ENCODE assay signal across 12 cellular contexts in genomic region chr10:96138102-96138501, GRCh38. TPM values are rescaled to one million over a fixed set of nuclear protein-coding genes. Genes with fewer than 3 reads are reported as not detected.
DNase-seq lines count a peak whose midpoint lies in the region; ATAC-seq and TF ChIP-seq lines count a peak whose summit lies in the region.
"Had no signal": no experiment of that assay in that cellular context is flagged by ENCODE, and none has a peak within 500 bp of the region (broad histone marks: within the 10 kb centered on the region; RNA-seq: fewer than 3 reads in every experiment).

No MANE protein-coding gene starts in this region.

- H3K27me3 ChIP-seq in SJCRH30 = no peaks in the 10 kb centered on the region
- H3K27me3 ChIP-seq in WERI-Rb-1 (ENCODE audit: insufficient read depth, low read depth, severe bottlenecking) = no peaks in the 10 kb centered on the region

- H3K4me1 Mint-ChIP-seq in activated CD8-positive, alpha-beta T cell treated with anti-CD3 and anti-CD28 coated beads for 36 hours (ENCODE audit: low read depth) = peaks cover 19% of the 10 kb centered on the region

- peak; percentile 95 for ATAC-seq in GM18520 (IDR thresholded peaks at IDR 0.05; ENCODE audit: unreplicated experiment)
- ATAC-seq in GM21360 (IDR thresholded peaks at IDR 0.05; ENCODE audit: unreplicated experiment) = peak; percentile 94
- ATAC-seq in HG03039 (IDR thresholded peaks at IDR 0.05; ENCODE audit: unreplicated experiment) = peak; percentile 92
- peak; percentile 95 for ATAC-seq in activated CD8-positive, alpha-beta T cell treated with anti-CD3 and anti-CD28 coated beads for 36 hours
- no peak for ATAC-seq in left lobe of liver

- no peaks in the 10 kb centered on the region for H3K9me3 Mint-ChIP-seq in activated CD8-positive, alpha-beta T cell treated with anti-CD3 and anti-CD28 coated beads for 36 hours

- no peaks in the 10 kb centered on the region for H3K4me1 ChIP-seq in SJCRH30
- H3K4me1 ChIP-seq: left ventricle myocardium inferior, parathyroid adenoma had no signal

- no peak for TF ChIP-seq CTCF in activated CD8-positive, alpha-beta T cell treated with anti-CD3 and anti-CD28 coated beads for 36 hours (IDR thresholded peaks at IDR 0.05)
- TF ChIP-seq CTCF in WERI-Rb-1 (IDR thresholded peaks at IDR 0.05; ENCODE audit: low read depth, low read length) = no peak

- H3K4me3 ChIP-seq in SJCRH30 (no peak overlapping the region), WERI-Rb-1 (ENCODE audit: low read depth, low read length) (no peak overlapping the region)
- H3K4me3 ChIP-seq: left ventricle myocardium inferior, SK-N-MC had no signal

- H3K36me3 ChIP-seq in SJCRH30 (peaks cover 3% of the 10 kb centered on the region; the same call in 1 of the 2 replicates), WERI-Rb-1 (peaks cover 41% of the 10 kb centered on the region)

- peak overlapping the region; percentile 36 for H3K27ac Mint-ChIP-seq in activated CD8-positive, alpha-beta T cell treated with anti-CD3 and anti-CD28 coated beads for 36 hours

- CTCF ChIA-PET in activated CD8-positive, alpha-beta T cell treated with anti-CD3 and anti-CD28 coated beads for 36 hours (lab: Charles Lee) = interaction anchor here (1.0 to 1.2 kb wide), 3 partner anchors 8 to 122 kb away, joined by 3 to 5 read pairs (median 3); partner anchors contain the start of gene ZNF518A

- no peak overlapping the region for H3K4me3 Mint-ChIP-seq in activated CD8-positive, alpha-beta T cell treated with anti-CD3 and anti-CD28 coated beads for 36 hours

- H3K27ac ChIP-seq in SJCRH30 = no peak overlapping the region
- H3K27ac ChIP-seq in WERI-Rb-1 = no peak overlapping the region
- H3K27ac ChIP-seq: left ventricle myocardium inferior, parathyroid adenoma, SK-N-MC had no signal

- no peaks in the 10 kb centered on the region for H3K9me3 ChIP-seq in SJCRH30 (replicated peaks)
- no peaks in the 10 kb centered on the region for H3K9me3 ChIP-seq in WERI-Rb-1 (ENCODE audit: severe bottlenecking)
- H3K9me3 ChIP-seq: left ventricle myocardium inferior had no signal

- POLR2A ChIA-PET in activated CD8-positive, alpha-beta T cell treated with anti-CD3 and anti-CD28 coated beads for 36 hours (lab: Charles Lee) = interaction anchor here (0.8 kb wide), 1 partner anchor 8 kb away, joined by 4 read pairs; the partner anchor contains the start of gene ZNF518A

- peaks cover 52% of the 10 kb centered on the region for H3K36me3 Mint-ChIP-seq in activated CD8-positive, alpha-beta T cell treated with anti-CD3 and anti-CD28 coated beads for 36 hours (ENCODE audit: low read depth)

- no peak for DNase-seq in activated CD8-positive, alpha-beta T cell treated with anti-CD3 and anti-CD28 coated beads for 36 hours
- DNase-seq in SJCRH30 (no peak), cerebellar cortex (ENCODE audit: low spot score) (no peak), left lobe of liver (ENCODE audit: low spot score) (no peak), WERI-Rb-1 (no peak)
- DNase-seq: activated CD8-positive, alpha-beta memory T cell treated with anti-CD3 and anti-CD28 coated beads for 24 hours; left ventricle myocardium inferior had no signal

- intact Hi-C loops in activated CD8-positive, alpha-beta T cell treated with anti-CD3 and anti-CD28 coated beads for 36 hours (cut with micrococcal nuclease) = loop anchor here (10.0 kb wide), 1 partner anchor 93 kb away; the partner anchor contains the start of gene CCNJ

- H3K27me3 Mint-ChIP-seq in activated CD8-positive, alpha-beta T cell treated with anti-CD3 and anti-CD28 coated beads for 36 hours = no peaks in the 10 kb centered on the region

RNA-seq across cellular contexts. Expression of gene ZNF518A, which starts 8.0 kb away (rescaled TPM):
- 10 to 100 TPM; 13.4 to 15.2 TPM for total RNA-seq in activated CD8-positive, alpha-beta T cell treated with anti-CD3 and anti-CD28 coated beads for 36 hours
- total RNA-seq in SJCRH30 (2014; rRNA removed; shearing (Covaris generic)) = 19.0 and 24.9 TPM in 2 replicates
- total RNA-seq in left lobe of liver = 8.7 TPM
